10 cellular contexts compared by ENCODE assay signal in the genomic region with DNA sequence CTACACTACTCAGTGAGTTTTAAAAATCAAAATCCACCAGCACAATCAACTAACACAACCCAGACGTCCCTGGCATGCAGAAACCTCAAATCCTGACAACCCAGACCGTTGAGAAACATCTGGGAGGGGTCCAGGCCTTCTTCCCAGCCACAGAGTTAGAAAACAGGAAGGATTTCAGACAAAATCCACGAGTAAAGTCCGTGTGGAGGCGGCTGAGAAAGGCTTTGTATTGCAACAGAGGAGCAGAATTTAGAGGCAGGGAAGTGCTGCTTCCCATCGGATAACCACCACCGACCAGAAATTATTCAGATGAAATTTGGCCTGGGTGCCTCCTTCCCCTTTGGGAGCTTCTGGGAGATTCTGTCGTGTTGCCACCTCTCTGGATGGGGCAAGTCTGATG.
DNase-seq lines count a peak whose midpoint lies in the region; ATAC-seq and TF ChIP-seq lines count a peak whose summit lies in the region.
"Had no signal": no experiment of that assay in that cellular context is flagged by ENCODE, and none has a peak within 500 bp of the region (broad histone marks: within the 10 kb centered on the region; RNA-seq: fewer than 3 reads in every experiment).

No MANE protein-coding gene starts in this region.

- no peak overlapping the region for H3K27ac ChIP-seq in mammary epithelial cell (ENCODE audit: insufficient read depth, low read depth, low read length)

- H3K9me3 ChIP-seq in mammary epithelial cell (replicated peaks; ENCODE audit: insufficient read depth, low read length), result no peaks in the 10 kb centered on the region

- no peaks in the 10 kb centered on the region for H3K9me3 Mint-ChIP-seq in MCF 10A (ENCODE audit: unreplicated experiment)
- H3K9me3 Mint-ChIP-seq in neural crest cell, result no peaks in the 10 kb centered on the region

- CTCF ChIA-PET in MCF 10A (lab: Yijun Ruan, JAX) (interaction anchor here (0.6 kb wide), 1 partner anchor 39 kb away, joined by 3 read pairs; no protein-coding TSS in a partner anchor), mammary epithelial cell (lab: Charles Lee; ENCODE audit: low non-redundant PET) (no interaction called here)

- intact Hi-C loops in MCF 10A (cut with micrococcal nuclease), result no loop called here
- intact Hi-C loops in mammary epithelial cell (cut with micrococcal nuclease), result no loop called here

- H3K4me1 Mint-ChIP-seq in MCF 10A (ENCODE audit: insufficient read depth, unreplicated experiment) (no peaks in the 10 kb centered on the region), neural crest cell (peaks cover 10% of the 10 kb centered on the region)

- no peak overlapping the region for H3K4me2 ChIP-seq in mammary epithelial cell (ENCODE audit: insufficient read depth, low read depth, low read length)

- no TSS peak for BruUV-seq in MCF 10A (replicated peaks; lab: Mats Ljungman, UMichigan)
- BruUV-seq in mammary epithelial cell (replicated peaks; lab: Mats Ljungman, UMichigan), result no TSS peak

- no peaks in the 10 kb centered on the region for H3K27me3 Mint-ChIP-seq in MCF 10A (ENCODE audit: insufficient read depth, unreplicated experiment)
- no peaks in the 10 kb centered on the region for H3K27me3 Mint-ChIP-seq in neural crest cell (ENCODE audit: low read depth)

- H3K27ac Mint-ChIP-seq in MCF 10A (ENCODE audit: low read depth, unreplicated experiment) (peak overlapping the region; percentile 61), neural crest cell (ENCODE audit: unreplicated experiment) (peak overlapping the region; percentile 50)

- no peak for ATAC-seq in HG02759 (IDR thresholded peaks at IDR 0.05; ENCODE audit: unreplicated experiment)
- ATAC-seq in GM21526 (IDR thresholded peaks at IDR 0.05; ENCODE audit: low FRiP score, unreplicated experiment), result no peak
- no peak for ATAC-seq in GM19395 (IDR thresholded peaks at IDR 0.05; ENCODE audit: unreplicated experiment)

- in situ Hi-C loops in mammary epithelial cell (cut with MboI; ENCODE audit: low sequenced_read_pairs in 2 of 2), result no loop called here

- no peaks in the 10 kb centered on the region for H3K27me3 ChIP-seq in mammary epithelial cell (ENCODE audit: insufficient read depth, low read length)

- no peaks in the 10 kb centered on the region for H3K36me3 ChIP-seq in mammary epithelial cell (ENCODE audit: insufficient read depth, low read length)

- no peak overlapping the region for H2AFZ ChIP-seq in mammary epithelial cell (ENCODE audit: low read depth, low read length)

- H3K9ac ChIP-seq in mammary epithelial cell (ENCODE audit: insufficient read depth, low read length), result no peak overlapping the region

- H3K4me3 ChIP-seq in mammary epithelial cell (replicated peaks in 1 of 3; ENCODE audit: insufficient read depth in 1 of 3, low read depth in 2 of 3, low read length in 3 of 3), result no peak overlapping the region
- H3K4me3 ChIP-seq in fibroblast of pulmonary artery (replicated peaks; ENCODE audit: low read depth, low read length), result no peak overlapping the region

- dilution Hi-C loops in mammary epithelial cell (cut with HindIII; ENCODE audit: low sequenced_read_pairs), result no loop called here

- POLR2A ChIA-PET in MCF 10A (lab: Yijun Ruan, JAX), result no interaction called here

- H3K79me2 ChIP-seq in mammary epithelial cell (ENCODE audit: insufficient read depth, low read length), result peaks cover 10% of the 10 kb centered on the region

- DNase-seq in MCF 10A (ENCODE audit: unreplicated experiment), result peak; percentile 43
- no peak for DNase-seq in mammary epithelial cell
- DNase-seq in fibroblast of pulmonary artery (ENCODE audit: low read depth), result peak; percentile 95
- DNase-seq in neural crest cell (ENCODE audit: low read depth, low spot score), result no peak
- DNase-seq in effector CD4-positive, alpha-beta T cell, result no peak
- DNase-seq: activated CD4-positive, alpha-beta T cell treated with anti-CD3 and anti-CD28 coated beads for 4 hours; glutamatergic neuron had no signal

- H3K4me3 Mint-ChIP-seq in MCF 10A (ENCODE audit: unreplicated experiment) (no peak overlapping the region), neural crest cell (no peak overlapping the region)

- TF ChIP-seq CTCF in MCF 10A (IDR thresholded peaks at IDR 0.05; ENCODE audit: unreplicated experiment) (no peak), mammary epithelial cell (conservative IDR thresholded peaks at IDR 0.05 in 1 of 2, IDR thresholded peaks at IDR 0.05 in 1 of 2; ENCODE audit: extremely low read depth in 1 of 2, insufficient read depth in 1 of 2, low read depth in 1 of 2, low read length in 2 of 2) (no peak), fibroblast of pulmonary artery (IDR thresholded peaks at IDR 0.05; ENCODE audit: low read length, missing control alignments) (no peak), neural crest cell (conservative IDR thresholded peaks at IDR 0.05) (no peak)

- H3K4me1 ChIP-seq in mammary epithelial cell (ENCODE audit: insufficient read depth, low read length), result no peaks in the 10 kb centered on the region

- H3K36me3 Mint-ChIP-seq in MCF 10A (ENCODE audit: insufficient read depth, unreplicated experiment) (peaks cover 42% of the 10 kb centered on the region), neural crest cell (ENCODE audit: low read depth) (peaks cover 4% of the 10 kb centered on the region)

- no peaks in the 10 kb centered on the region for H4K20me1 ChIP-seq in mammary epithelial cell (ENCODE audit: insufficient read depth, low read length)

- WGBS in mammary epithelial cell (ENCODE audit: low coverage, missing lambda C conversion rate), result 43% methylated on average over 8 of the region's 8 CpGs

Comparison
In these comparisons a context has a peak if more than half of its experiments do, and no peak if none do; other contexts are left out.
1. DNase-seq: peak in MCF 10A (single experiment) and fibroblast of pulmonary artery (single experiment); none in mammary epithelial cell (single experiment), neural crest cell (single experiment) and effector CD4-positive, alpha-beta T cell (single experiment).